Comparison of ENCODE assay signal across 9 cellular contexts in the genomic region with DNA sequence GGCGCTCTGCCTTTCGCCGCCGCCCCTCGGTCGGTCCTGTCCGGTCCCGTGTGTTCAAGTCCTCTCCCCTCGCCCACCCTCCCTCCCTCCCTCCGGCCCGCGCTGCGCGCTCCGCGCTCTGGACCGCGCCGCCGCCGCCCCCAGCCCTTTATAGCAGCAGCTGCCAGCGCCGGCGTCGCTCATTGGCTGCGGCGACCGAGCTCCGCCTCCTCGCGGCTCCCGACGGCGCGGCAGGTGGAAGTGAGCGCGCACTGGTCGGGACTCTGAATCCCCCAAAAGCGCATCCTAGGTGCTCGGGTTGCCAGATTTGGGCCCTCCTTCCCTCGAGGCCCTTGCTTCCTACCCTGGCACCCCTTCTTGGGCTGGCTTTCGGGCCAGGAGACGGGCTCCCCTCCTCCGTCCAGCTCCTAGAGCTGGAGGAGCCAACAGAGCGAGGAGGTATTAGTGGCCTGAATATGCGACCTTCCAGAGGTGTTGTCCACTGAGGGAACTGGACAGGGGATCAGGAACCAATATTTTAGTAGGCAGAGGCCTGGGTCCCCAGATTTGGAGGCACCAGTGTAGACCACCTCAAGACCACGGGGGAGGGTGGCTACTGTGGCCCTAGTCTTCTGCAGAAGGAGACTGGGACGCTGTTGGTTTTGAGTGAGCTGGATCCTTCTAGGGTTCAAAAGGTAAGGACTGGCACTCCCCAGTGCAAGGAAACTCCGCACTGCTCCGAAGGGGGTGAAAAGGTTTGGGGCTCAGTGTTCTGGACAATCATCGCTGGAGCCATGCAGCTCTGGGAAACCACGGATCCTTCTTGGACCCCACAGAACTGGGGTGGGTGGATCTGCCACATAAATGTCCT. TPM values are rescaled to one million over a fixed set of nuclear protein-coding genes. Genes with fewer than 3 reads are reported as not detected.
DNase-seq lines count a peak whose midpoint lies in the region; ATAC-seq, FAIRE-seq and TF ChIP-seq lines count a peak whose summit lies in the region.
"Had no signal": no experiment of that assay in that cellular context is flagged by ENCODE, and none has a peak within 500 bp of the region (broad histone marks: within the 10 kb centered on the region; RNA-seq: fewer than 3 reads in every experiment).

A gene (minus strand): TSS at position 120 of the 850 bp plus-strand sequence. CDS start 438 bp downstream, outside the sequence.

- H3K27ac ChIP-seq in A549 (0 out of 6 replicates have a peak within 1 kb of the TSS, but pooled peaks of 1 of the 2 experiments have one; percentile 44), SK-N-MC (no peak within 1 kb of the TSS), iPS-20b (ENCODE audit: low read length) (no peak within 1 kb of the TSS), foreskin keratinocyte (no peak within 1 kb of the TSS)
- H3K27ac ChIP-seq: prostate gland had no signal

- DNase-seq in A549 (ENCODE audit: low read depth in 1 of 2, low spot score in 1 of 2) (no peak), GM06990 (ENCODE audit: extremely low read depth, insufficient read length) (no peak), SK-N-MC (ENCODE audit: low read depth, low spot score) (no peak), foreskin keratinocyte (no peak), OCI-M1 (lab: John Stamatoyannopoulos, UW) (no peak)

- POLR2A ChIA-PET in A549 (lab: Yijun Ruan, JAX), result interaction anchor here (0.5 to 1.6 kb wide), 2 partner anchors 100 to 188 kb away, joined by 3 to 10 read pairs; no protein-coding TSS in a partner anchor

- H3K4me2 ChIP-seq in A549, result peak within 1 kb of the TSS; percentile 97

- CTCF ChIA-PET in A549 (lab: Yijun Ruan, JAX), result interaction anchor here (0.6 to 3.6 kb wide), 7 partner anchors 8 to 185 kb away, joined by 3 to 34 read pairs (median 4); a partner anchor contains a TSS

- 0 out of 3 replicates have a peak, but pooled peaks cover 3% of the 10 kb centered on the region for H3K4me1 ChIP-seq in A549
- H3K4me1 ChIP-seq in iPS-20b (ENCODE audit: insufficient read depth, low read length), result no peaks in the 10 kb centered on the region
- no peaks in the 10 kb centered on the region for H3K4me1 ChIP-seq in foreskin keratinocyte
- H3K4me1 ChIP-seq: prostate gland had no signal

- H3K27me3 ChIP-seq in GM06990 (replicated peaks; ENCODE audit: control insufficient read depth, insufficient read depth, low read length) (no peaks in the 10 kb centered on the region), iPS-20b (ENCODE audit: insufficient read depth, low read length) (peaks cover 52% of the 10 kb centered on the region), foreskin keratinocyte (peaks cover 59% of the 10 kb centered on the region)

- H3K4me3 ChIP-seq in A549 (peak within 1 kb of the TSS; percentile 64; the same call in 1 of the 3 replicates), GM06990 (replicated peaks; ENCODE audit: low read depth, low read length) (peak within 1 kb of the TSS; percentile 44), SK-N-MC (peak within 1 kb of the TSS; percentile 88), iPS-20b (ENCODE audit: low read length) (peak within 1 kb of the TSS; percentile 51; the same call in 1 of the 2 replicates)

- TF ChIP-seq POLR2A in A549 (IDR thresholded peaks at IDR 0.05; ENCODE audit: low read length), result no peak

- H3K9me3 ChIP-seq in A549, result no peaks in the 10 kb centered on the region
- no peaks in the 10 kb centered on the region for H3K9me3 ChIP-seq in SK-N-MC (ENCODE audit: low read depth, low read length)
- H3K9me3 ChIP-seq in iPS-20b (ENCODE audit: insufficient read depth, low read depth, low read length), result no peaks in the 10 kb centered on the region; the same call in 1 of the 2 replicates
- H3K9me3 ChIP-seq: prostate gland had no signal

- H3K9ac ChIP-seq in SK-N-MC (ENCODE audit: insufficient read length) (no peak within 1 kb of the TSS), iPS-20b (ENCODE audit: low read depth, low read length) (no peak within 1 kb of the TSS)

- no peak for TF ChIP-seq EP300 in A549 (IDR thresholded peaks at IDR 0.05)

- no peak for ATAC-seq in A549
- no peak for ATAC-seq in foreskin keratinocyte
- ATAC-seq in HG03039 (IDR thresholded peaks at IDR 0.05; ENCODE audit: unreplicated experiment), result no peak
- ATAC-seq in HG02759 (IDR thresholded peaks at IDR 0.05; ENCODE audit: unreplicated experiment), result no peak

- no peak for FAIRE-seq in A549 (lab: Jason Lieb, UNC)

- no peak for TF ChIP-seq RAD21 in A549 (conservative IDR thresholded peaks at IDR 0.05 in 1 of 2, IDR thresholded peaks at IDR 0.05 in 1 of 2)

- WGBS in A549 (ENCODE audit: missing lambda C conversion rate), result 33% methylated on average over 7 of the region's 52 CpGs

- TF ChIP-seq CTCF in A549 (IDR thresholded peaks at IDR 0.05) (no peak), GM06990 (IDR thresholded peaks at IDR 0.05; ENCODE audit: insufficient read depth, low read length, poor library complexity, severe bottlenecking) (no peak), foreskin keratinocyte (conservative IDR thresholded peaks at IDR 0.05) (no peak)

- H3K36me3 ChIP-seq in GM06990 (ENCODE audit: control insufficient read depth, insufficient read depth, low read length) (no peaks in the 10 kb centered on the region), SK-N-MC (ENCODE audit: insufficient read depth, low read length) (no peaks in the 10 kb centered on the region), iPS-20b (ENCODE audit: insufficient read depth, low read depth, low read length) (no peaks in the 10 kb centered on the region)
- H3K36me3 ChIP-seq: prostate gland had no signal

TF ChIP-seq in A549, 52 proteins besides CTCF, POLR2A, EP300 and RAD21:
- TF ChIP-seq, protein P1, sequence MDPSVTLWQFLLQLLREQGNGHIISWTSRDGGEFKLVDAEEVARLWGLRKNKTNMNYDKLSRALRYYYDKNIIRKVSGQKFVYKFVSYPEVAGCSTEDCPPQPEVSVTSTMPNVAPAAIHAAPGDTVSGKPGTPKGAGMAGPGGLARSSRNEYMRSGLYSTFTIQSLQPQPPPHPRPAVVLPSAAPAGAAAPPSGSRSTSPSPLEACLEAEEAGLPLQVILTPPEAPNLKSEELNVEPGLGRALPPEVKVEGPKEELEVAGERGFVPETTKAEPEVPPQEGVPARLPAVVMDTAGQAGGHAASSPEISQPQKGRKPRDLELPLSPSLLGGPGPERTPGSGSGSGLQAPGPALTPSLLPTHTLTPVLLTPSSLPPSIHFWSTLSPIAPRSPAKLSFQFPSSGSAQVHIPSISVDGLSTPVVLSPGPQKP (IDR thresholded peaks at IDR 0.05; ENCODE audit: low read depth, low read length), result no peak
- no peak for TF ChIP-seq ZNF302 (CRISPR knock-in tag; IDR thresholded peaks at IDR 0.05)

RNA-seq across cellular contexts. Expression of the gene that starts here (rescaled TPM):
- polyA plus RNA-seq in A549 (2011; rRNA removed), result 0.03 TPM in 1 of 2 replicates, not detected in the other
- 0.01 TPM in 1 of 2 replicates, not detected in the other for polyA plus RNA-seq in A549 (2012; cell fraction: cytosol; rRNA removed)
- polyA plus RNA-seq in A549 (2012; cell fraction: nucleus; rRNA removed), result 0.07 and 0.10 TPM in 2 replicates
- 0.01 to 0.03 TPM in 2 of 3 replicates, not detected in the other for polyA plus RNA-seq in A549 (2017; fragmentation: RNase III; extraction: RNeasy Plus Mini Kit Qiagen cat#74134 plus additional on column Dnase treatment)
- polyA minus RNA-seq in A549 (2011; rRNA and poly(A)+ RNA removed), result 0.58 TPM in 1 of 2 replicates, not detected in the other
- total RNA-seq in foreskin keratinocyte, result not detected in 2 replicates
- polyA plus RNA-seq in foreskin keratinocyte, result not detected in 2 replicates
